Comparison of ENCODE assay signal across 32 cellular contexts in genomic region chr20:11832397-11832796, GRCh38.
"Had no signal": no experiment of that assay in that cellular context is flagged by ENCODE, and none has a peak within 500 bp of the region (broad histone marks: within the 10 kb centered on the region; RNA-seq: fewer than 3 reads in every experiment).

No MANE protein-coding gene starts in this region.

- H3K27me3 ChIP-seq: adrenal gland, body of pancreas, brain microvascular endothelial cell, breast epithelium had no signal

- H3K4me1 ChIP-seq: adrenal gland, body of pancreas, breast epithelium had no signal

- H3K4me3 ChIP-seq: adrenal gland, body of pancreas, breast epithelium had no signal

- ATAC-seq: activated CD8-positive, alpha-beta T cell treated with anti-CD3 and anti-CD28 coated beads for 36 hours; activated naive CD4-positive, alpha-beta T cell treated with anti-CD3 and anti-CD28 coated beads, Interleukin-2, amount 50 U/mL, for 72 hours; activated T-cell treated with anti-CD3 and anti-CD28 coated beads, Interleukin-2, amount 50 U/mL, for 4 hours; activated T-cell treated with anti-CD3 and anti-CD28 coated beads, Interleukin-2, amount 50 U/mL, for 72 hours; activated T-helper 17 cell treated with anti-CD3 and anti-CD28 coated beads, Interleukin-2, amount 50 U/mL, for 72 hours; body of pancreas; T-helper 17 cell had no signal

- H3K36me3 ChIP-seq: adrenal gland, brain microvascular endothelial cell, breast epithelium had no signal

- H3K9me3 ChIP-seq: adrenal gland, body of pancreas had no signal

- H3K27ac ChIP-seq: adrenal gland, body of pancreas, brain microvascular endothelial cell, breast epithelium, VCaP had no signal

- DNase-seq: activated B cell treated with CpG ODN at 0.5 μM for 24 hours; activated CD4-positive, alpha-beta memory T cell treated with anti-CD3 and anti-CD28 coated beads for 36 hours; activated CD4-positive, alpha-beta T cell treated with anti-CD3 and anti-CD28 coated beads for 4 hours; activated CD4-positive, alpha-beta T cell treated with anti-CD3 and anti-CD28 coated beads, Interleukin-2, amount 10 ng/mL, durations not matched to agents 24 days and 14 days; activated CD4-positive, alpha-beta T cell treated with anti-CD3 and anti-CD28 coated beads, Interleukin-2, amount 50 U/mL, for 1 hour; activated CD4-positive, alpha-beta T cell treated with anti-CD3 and anti-CD28 coated beads, Interleukin-2, amount 50 U/mL, for 4 hours; activated CD4-positive, CD25-positive, alpha-beta regulatory T cell treated with anti-CD3 and anti-CD28 coated beads, Interleukin-2, amount 50 U/mL, for 72 hours; activated CD8-positive, alpha-beta memory T cell treated with anti-CD3 and anti-CD28 coated beads, Interleukin-2, amount 50 U/mL, for 4 hours; activated CD8-positive, alpha-beta T cell treated with anti-CD3 and anti-CD28 coated beads for 36 hours; activated effector memory CD4-positive, alpha-beta T cell treated with anti-CD3 and anti-CD28 coated beads, Interleukin-2, amount 50 U/mL, for 16 hours; activated gamma-delta T cell treated with Interleukin-2 at 50 U/mL for 16 hours; activated naive CD4-positive, alpha-beta T cell; activated naive CD4-positive, alpha-beta T cell treated with anti-CD3 and anti-CD28 coated beads for 36 hours; activated naive CD4-positive, alpha-beta T cell treated with anti-CD3 and anti-CD28 coated beads, Interleukin-2, amount 50 U/mL, for 16 hours; activated naive CD8-positive, alpha-beta T cell treated with anti-CD3 and anti-CD28 coated beads for 36 hours; activated T-cell treated with anti-CD3 and anti-CD28 coated beads for 4 hours; activated T-cell treated with anti-CD3 and anti-CD28 coated beads, Interleukin-2, amount 50 U/mL, for 1 hour; activated T-cell treated with anti-CD3 and anti-CD28 coated beads, Interleukin-2, amount 50 U/mL, for 4 hours; activated T-cell treated with anti-CD3 and anti-CD28 coated beads, Interleukin-2, amount 50 U/mL, for 72 hours; adrenal gland; amniotic stem cell; aorta; body of pancreas; brain microvascular endothelial cell; central memory CD4-positive, alpha-beta T cell; T-helper 17 cell had no signal

- FAIRE-seq: astrocyte, TTC549 had no signal
